1 cellular context compared by ENCODE assay signal in genomic region chr9:14173730-14174129, GRCh38.
TF ChIP-seq lines count a peak whose summit lies in the region.

No MANE protein-coding gene starts in this region.

TF ChIP-seq in SK-N-SH treated with all-trans-retinoic acid at 6 μM for 48 hours, 23 proteins besides CTCF, POLR2A, EP300 and RAD21:
- TF ChIP-seq, protein P1, sequence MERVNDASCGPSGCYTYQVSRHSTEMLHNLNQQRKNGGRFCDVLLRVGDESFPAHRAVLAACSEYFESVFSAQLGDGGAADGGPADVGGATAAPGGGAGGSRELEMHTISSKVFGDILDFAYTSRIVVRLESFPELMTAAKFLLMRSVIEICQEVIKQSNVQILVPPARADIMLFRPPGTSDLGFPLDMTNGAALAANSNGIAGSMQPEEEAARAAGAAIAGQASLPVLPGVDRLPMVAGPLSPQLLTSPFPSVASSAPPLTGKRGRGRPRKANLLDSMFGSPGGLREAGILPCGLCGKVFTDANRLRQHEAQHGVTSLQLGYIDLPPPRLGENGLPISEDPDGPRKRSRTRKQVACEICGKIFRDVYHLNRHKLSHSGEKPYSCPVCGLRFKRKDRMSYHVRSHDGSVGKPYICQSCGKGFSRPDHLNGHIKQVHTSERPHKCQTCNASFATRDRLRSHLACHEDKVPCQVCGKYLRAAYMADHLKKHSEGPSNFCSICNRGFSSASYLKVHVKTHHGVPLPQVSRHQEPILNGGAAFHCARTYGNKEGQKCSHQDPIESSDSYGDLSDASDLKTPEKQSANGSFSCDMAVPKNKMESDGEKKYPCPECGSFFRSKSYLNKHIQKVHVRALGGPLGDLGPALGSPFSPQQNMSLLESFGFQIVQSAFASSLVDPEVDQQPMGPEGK (CRISPR knock-in tag; IDR thresholded peaks at IDR 0.05; ENCODE audit: borderline replicate concordance), result no peak
- TF ChIP-seq ISL1 (CRISPR knock-in tag; IDR thresholded peaks at IDR 0.05), result no peak
- TF ChIP-seq GLIS3 (CRISPR knock-in tag; IDR thresholded peaks at IDR 0.05), result no peak
- TF ChIP-seq, protein P2, sequence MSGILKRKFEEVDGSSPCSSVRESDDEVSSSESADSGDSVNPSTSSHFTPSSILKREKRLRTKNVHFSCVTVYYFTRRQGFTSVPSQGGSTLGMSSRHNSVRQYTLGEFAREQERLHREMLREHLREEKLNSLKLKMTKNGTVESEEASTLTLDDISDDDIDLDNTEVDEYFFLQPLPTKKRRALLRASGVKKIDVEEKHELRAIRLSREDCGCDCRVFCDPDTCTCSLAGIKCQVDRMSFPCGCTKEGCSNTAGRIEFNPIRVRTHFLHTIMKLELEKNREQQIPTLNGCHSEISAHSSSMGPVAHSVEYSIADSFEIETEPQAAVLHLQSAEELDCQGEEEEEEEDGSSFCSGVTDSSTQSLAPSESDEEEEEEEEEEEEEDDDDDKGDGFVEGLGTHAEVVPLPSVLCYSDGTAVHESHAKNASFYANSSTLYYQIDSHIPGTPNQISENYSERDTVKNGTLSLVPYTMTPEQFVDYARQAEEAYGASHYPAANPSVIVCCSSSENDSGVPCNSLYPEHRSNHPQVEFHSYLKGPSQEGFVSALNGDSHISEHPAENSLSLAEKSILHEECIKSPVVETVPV (CRISPR knock-in tag; IDR thresholded peaks at IDR 0.05), result no peak
- no peak for TF ChIP-seq BACH2 (CRISPR knock-in tag; IDR thresholded peaks at IDR 0.05; ENCODE audit: borderline replicate concordance)
- TF ChIP-seq, protein P3, sequence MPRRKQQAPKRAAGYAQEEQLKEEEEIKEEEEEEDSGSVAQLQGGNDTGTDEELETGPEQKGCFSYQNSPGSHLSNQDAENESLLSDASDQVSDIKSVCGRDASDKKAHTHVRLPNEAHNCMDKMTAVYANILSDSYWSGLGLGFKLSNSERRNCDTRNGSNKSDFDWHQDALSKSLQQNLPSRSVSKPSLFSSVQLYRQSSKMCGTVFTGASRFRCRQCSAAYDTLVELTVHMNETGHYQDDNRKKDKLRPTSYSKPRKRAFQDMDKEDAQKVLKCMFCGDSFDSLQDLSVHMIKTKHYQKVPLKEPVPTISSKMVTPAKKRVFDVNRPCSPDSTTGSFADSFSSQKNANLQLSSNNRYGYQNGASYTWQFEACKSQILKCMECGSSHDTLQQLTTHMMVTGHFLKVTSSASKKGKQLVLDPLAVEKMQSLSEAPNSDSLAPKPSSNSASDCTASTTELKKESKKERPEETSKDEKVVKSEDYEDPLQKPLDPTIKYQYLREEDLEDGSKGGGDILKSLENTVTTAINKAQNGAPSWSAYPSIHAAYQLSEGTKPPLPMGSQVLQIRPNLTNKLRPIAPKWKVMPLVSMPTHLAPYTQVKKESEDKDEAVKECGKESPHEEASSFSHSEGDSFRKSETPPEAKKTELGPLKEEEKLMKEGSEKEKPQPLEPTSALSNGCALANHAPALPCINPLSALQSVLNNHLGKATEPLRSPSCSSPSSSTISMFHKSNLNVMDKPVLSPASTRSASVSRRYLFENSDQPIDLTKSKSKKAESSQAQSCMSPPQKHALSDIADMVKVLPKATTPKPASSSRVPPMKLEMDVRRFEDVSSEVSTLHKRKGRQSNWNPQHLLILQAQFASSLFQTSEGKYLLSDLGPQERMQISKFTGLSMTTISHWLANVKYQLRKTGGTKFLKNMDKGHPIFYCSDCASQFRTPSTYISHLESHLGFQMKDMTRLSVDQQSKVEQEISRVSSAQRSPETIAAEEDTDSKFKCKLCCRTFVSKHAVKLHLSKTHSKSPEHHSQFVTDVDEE (CRISPR knock-in tag; IDR thresholded peaks at IDR 0.05), result no peak
- no peak for TF ChIP-seq ZNF70 (CRISPR knock-in tag; IDR thresholded peaks at IDR 0.05)
- TF ChIP-seq, protein P4, sequence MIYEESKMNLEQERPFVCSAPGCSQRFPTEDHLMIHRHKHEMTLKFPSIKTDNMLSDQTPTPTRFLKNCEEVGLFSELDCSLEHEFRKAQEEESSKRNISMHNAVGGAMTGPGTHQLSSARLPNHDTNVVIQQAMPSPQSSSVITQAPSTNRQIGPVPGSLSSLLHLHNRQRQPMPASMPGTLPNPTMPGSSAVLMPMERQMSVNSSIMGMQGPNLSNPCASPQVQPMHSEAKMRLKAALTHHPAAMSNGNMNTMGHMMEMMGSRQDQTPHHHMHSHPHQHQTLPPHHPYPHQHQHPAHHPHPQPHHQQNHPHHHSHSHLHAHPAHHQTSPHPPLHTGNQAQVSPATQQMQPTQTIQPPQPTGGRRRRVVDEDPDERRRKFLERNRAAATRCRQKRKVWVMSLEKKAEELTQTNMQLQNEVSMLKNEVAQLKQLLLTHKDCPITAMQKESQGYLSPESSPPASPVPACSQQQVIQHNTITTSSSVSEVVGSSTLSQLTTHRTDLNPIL (CRISPR knock-in tag; IDR thresholded peaks at IDR 0.05; ENCODE audit: low read depth), result no peak
- no peak for TF ChIP-seq ZFP3 (CRISPR knock-in tag; IDR thresholded peaks at IDR 0.05)
- TF ChIP-seq ESRRG (CRISPR knock-in tag; IDR thresholded peaks at IDR 0.05), result no peak
- TF ChIP-seq ZC3H10 (CRISPR knock-in tag; IDR thresholded peaks at IDR 0.05), result no peak
- TF ChIP-seq ZFP30 (CRISPR knock-in tag; IDR thresholded peaks at IDR 0.05), result no peak
- no peak for TF ChIP-seq OSR1 (CRISPR knock-in tag; IDR thresholded peaks at IDR 0.05)
- TF ChIP-seq ARNTL (CRISPR knock-in tag; IDR thresholded peaks at IDR 0.05; ENCODE audit: borderline replicate concordance, low read depth), result no peak
- TF ChIP-seq, protein P5, sequence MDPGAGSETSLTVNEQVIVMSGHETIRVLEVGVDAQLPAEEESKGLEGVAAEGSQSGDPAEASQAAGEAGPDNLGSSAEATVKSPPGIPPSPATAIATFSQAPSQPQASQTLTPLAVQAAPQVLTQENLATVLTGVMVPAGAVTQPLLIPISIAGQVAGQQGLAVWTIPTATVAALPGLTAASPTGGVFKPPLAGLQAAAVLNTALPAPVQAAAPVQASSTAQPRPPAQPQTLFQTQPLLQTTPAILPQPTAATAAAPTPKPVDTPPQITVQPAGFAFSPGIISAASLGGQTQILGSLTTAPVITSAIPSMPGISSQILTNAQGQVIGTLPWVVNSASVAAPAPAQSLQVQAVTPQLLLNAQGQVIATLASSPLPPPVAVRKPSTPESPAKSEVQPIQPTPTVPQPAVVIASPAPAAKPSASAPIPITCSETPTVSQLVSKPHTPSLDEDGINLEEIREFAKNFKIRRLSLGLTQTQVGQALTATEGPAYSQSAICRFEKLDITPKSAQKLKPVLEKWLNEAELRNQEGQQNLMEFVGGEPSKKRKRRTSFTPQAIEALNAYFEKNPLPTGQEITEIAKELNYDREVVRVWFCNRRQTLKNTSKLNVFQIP (CRISPR knock-in tag; IDR thresholded peaks at IDR 0.05; ENCODE audit: borderline replicate concordance, low read depth), result no peak
- no peak for TF ChIP-seq ZNF8 (CRISPR knock-in tag; IDR thresholded peaks at IDR 0.05)
